Comparison of ENCODE assay signal across 20 cellular contexts in genomic region chr1:101739826-101740330, GRCh38.
"Had no signal": no experiment of that assay in that cellular context is flagged by ENCODE, and none has a peak within 500 bp of the region (broad histone marks: within the 10 kb centered on the region; RNA-seq: fewer than 3 reads in every experiment).

No MANE protein-coding gene starts in this region.

- H3K4me3 ChIP-seq: esophagus squamous epithelium, lung, right lobe of liver, testis, tibial artery had no signal

- ATAC-seq: effector memory CD8-positive, alpha-beta T cell; left ventricle myocardium superior; natural killer cell; right lobe of liver; stimulated activated effector memory CD8-positive, alpha-beta T cell treated with anti-CD3 and anti-CD28 coated beads, Interleukin-12 subunit alpha, Interleukin-12 subunit beta, amount 100 ng/mL, for 72 hours; stimulated activated naive CD8-positive, alpha-beta T cell treated with anti-CD3 and anti-CD28 coated beads, Interleukin-15, Interleukin-2, amounts not matched to agents 100 U/mL and 50 U/mL, for 24 hours had no signal

- DNase-seq: cerebellar nuclear complex; cortex of kidney; effector memory CD8-positive, alpha-beta T cell; erythroblast; esophagus squamous epithelium; hypothalamus; immature natural killer cell; islet precursor cell; kidney glomerular epithelial cell; left ventricle myocardium superior; natural killer cell; right lobe of liver; stimulated activated CD4-positive, alpha-beta T cell treated with anti-CD3 and anti-CD28 coated beads, Interleukin-2, amount 100 ng/mL, for 24 hours; stimulated activated CD4-positive, alpha-beta T cell treated with anti-CD3 and anti-CD28 coated beads, Interleukin-4, amount 100 ng/mL, for 24 hours; stimulated activated naive CD8-positive, alpha-beta T cell treated with anti-CD3 and anti-CD28 coated beads, Interleukin-15, Interleukin-2, amounts not matched to agents 100 U/mL and 50 U/mL, for 24 hours; substantia nigra; testis; tibial artery had no signal
